ENCODE assay signal across 23 cellular contexts in genomic region chr10:77486511-77486910, GRCh38.
"Had no signal": no experiment of that assay in that cellular context is flagged by ENCODE, and none has a peak within 500 bp of the region (broad histone marks: within the 10 kb centered on the region; RNA-seq: fewer than 3 reads in every experiment).

No MANE protein-coding gene starts in this region.

- H3K9me3 ChIP-seq: colonic mucosa, esophagus squamous epithelium, gastroesophageal sphincter had no signal

- DNase-seq: activated CD4-positive, alpha-beta memory T cell treated with anti-CD3 and anti-CD28 coated beads, Interleukin-2, amount 10 ng/mL, durations not matched to agents 7 days and 5 days; activated CD4-positive, alpha-beta T cell treated with anti-CD3 and anti-CD28 coated beads for 1 hour; activated CD4-positive, alpha-beta T cell treated with anti-CD3 and anti-CD28 coated beads for 4 hours; activated CD4-positive, alpha-beta T cell treated with anti-CD3 and anti-CD28 coated beads, Interleukin-2, amount 10 ng/mL, durations not matched to agents 7 days and 5 days; activated CD4-positive, alpha-beta T cell treated with anti-CD3 and anti-CD28 coated beads, Interleukin-2, amount 50 U/mL, for 4 hours; activated effector memory CD4-positive, alpha-beta T cell treated with Interleukin-2 at 50 U/mL for 16 hours; activated gamma-delta T cell treated with Interleukin-2 at 50 U/mL for 16 hours; activated naive CD4-positive, alpha-beta T cell treated with anti-CD3 and anti-CD28 coated beads, Interleukin-2, amount 50 U/mL, for 16 hours; activated naive CD4-positive, alpha-beta T cell treated with Interleukin-2 at 50 U/mL for 16 hours; activated T-cell treated with anti-CD3 and anti-CD28 coated beads, Interleukin-2, amount 50 U/mL, for 4 hours; amniotic stem cell; anterior cingulate cortex; brain microvascular endothelial cell; colonic mucosa; effector CD8-positive, alpha-beta T cell; esophagus squamous epithelium; foreskin melanocyte; head of caudate nucleus; T-helper 2 cell had no signal

- H3K36me3 ChIP-seq: brain microvascular endothelial cell, colonic mucosa, esophagus squamous epithelium, gastroesophageal sphincter had no signal

- H3K4me3 ChIP-seq: colonic mucosa, esophagus squamous epithelium, gastroesophageal sphincter had no signal

- ATAC-seq: activated T-cell treated with anti-CD3 and anti-CD28 coated beads, Interleukin-2, amount 50 U/mL, for 4 hours; activated T-helper 17 cell treated with anti-CD3 and anti-CD28 coated beads, Interleukin-2, amount 50 U/mL, for 72 hours; gastroesophageal sphincter; WTC11 had no signal

- H3K4me1 ChIP-seq: colonic mucosa, esophagus squamous epithelium had no signal

- H3K27ac ChIP-seq: brain microvascular endothelial cell, colonic mucosa, epithelial cell of prostate, esophagus squamous epithelium, gastroesophageal sphincter had no signal

- H3K27me3 ChIP-seq: brain microvascular endothelial cell, colonic mucosa, gastroesophageal sphincter had no signal
